ENCODE assay signal across 28 cellular contexts in genomic region chr10:31648966-31649365, GRCh38.
A peak's percentile ranks its signal among the peaks of the same experiment; 100 is the strongest.
DNase-seq lines count a peak whose midpoint lies in the region; ATAC-seq, FAIRE-seq and TF ChIP-seq lines count a peak whose summit lies in the region.
"Had no signal": no experiment of that assay in that cellular context is flagged by ENCODE, and none has a peak within 500 bp of the region (broad histone marks: within the 10 kb centered on the region; RNA-seq: fewer than 3 reads in every experiment).

No MANE protein-coding gene starts in this region.

- no peaks in the 10 kb centered on the region for H3K4me1 Mint-ChIP-seq in stimulated activated effector memory CD8-positive, alpha-beta T cell treated with anti-CD3 and anti-CD28 coated beads, Interleukin-12 subunit alpha, Interleukin-12 subunit beta, amount 100 ng/mL, for 72 hours
- H3K4me1 Mint-ChIP-seq: activated CD4-positive, alpha-beta memory T cell treated with anti-CD3 and anti-CD28 coated beads, Interleukin-2, amount 10 ng/mL, durations not matched to agents 7 days and 5 days; B cell; naive B cell had no signal

- POLR2A ChIA-PET in endothelial cell of umbilical vein (lab: Charles Lee) (interaction anchor here (0.6 kb wide), 1 partner anchor 67 kb away, joined by 3 read pairs; no protein-coding TSS in a partner anchor), HepG2 (lab: Yijun Ruan, JAX) (no interaction called here)

- TF ChIP-seq CTCF in endothelial cell of umbilical vein (IDR thresholded peaks at IDR 0.05; ENCODE audit: extremely low read depth in 1 of 2, insufficient read depth in 1 of 2, low read depth in 1 of 2, low read length in 2 of 2): no peak
- TF ChIP-seq CTCF in psoas muscle (IDR thresholded peaks at IDR 0.05): no peak
- no peak for TF ChIP-seq CTCF in HepG2 (CRISPR knock-in tag; IDR thresholded peaks at IDR 0.05)

- peak in 1 of 3 donors; percentile 44 for DNase-seq in right cardiac atrium
- no peak for DNase-seq in left cardiac atrium
- DNase-seq in endothelial cell of umbilical vein (ENCODE audit: low read depth, low spot score): peak; percentile 48
- no peak for DNase-seq in psoas muscle
- DNase-seq in HepG2 (ENCODE audit: low spot score): no peak
- no peak for DNase-seq in NCI-H82 treated with DMSO at 0.1 percent for 48 hours (lab: John Stamatoyannopoulos, UW; ENCODE audit: unreplicated experiment)
- no peak for DNase-seq in stimulated activated effector memory CD8-positive, alpha-beta T cell treated with anti-CD3 and anti-CD28 coated beads, Interleukin-12 subunit alpha, Interleukin-12 subunit beta, amount 100 ng/mL, for 72 hours (ENCODE audit: low spot score in 2 of 2)
- no peak for DNase-seq in NCI-H524 (lab: John Stamatoyannopoulos, UW)
- DNase-seq: activated CD4-positive, alpha-beta memory T cell treated with anti-CD3 and anti-CD28 coated beads, Interleukin-2, amount 10 ng/mL, durations not matched to agents 7 days and 5 days; activated CD4-positive, CD25-positive, alpha-beta regulatory T cell treated with anti-CD3 and anti-CD28 coated beads, Interleukin-2, amount 50 U/mL, for 72 hours; activated CD8-positive, alpha-beta memory T cell treated with anti-CD3 and anti-CD28 coated beads, Interleukin-2, amount 50 U/mL, for 4 hours; activated naive CD4-positive, alpha-beta T cell treated with anti-CD3 and anti-CD28 coated beads for 36 hours; adrenal gland; brain microvascular endothelial cell; CD8-positive, alpha-beta T cell; KBM-7; naive B cell; NCI-H1105; NCI-H2029; NCI-H526; PC-9; stimulated activated naive CD4-positive, alpha-beta T cell had no signal

- H3K27ac ChIP-seq in right cardiac atrium (ENCODE audit: low read length): peak overlapping the region; percentile 28
- no peak overlapping the region for H3K27ac ChIP-seq in endothelial cell of umbilical vein (ENCODE audit: insufficient read depth, low read depth, low read length)
- peak overlapping the region; percentile 71 for H3K27ac ChIP-seq in psoas muscle
- H3K27ac ChIP-seq in HepG2 (ENCODE audit: extremely low read length, insufficient read depth, low read length): no peak overlapping the region
- H3K27ac ChIP-seq: PC-9 had no signal

- no peaks in the 10 kb centered on the region for H3K9me3 Mint-ChIP-seq in stimulated activated effector memory CD8-positive, alpha-beta T cell treated with anti-CD3 and anti-CD28 coated beads, Interleukin-12 subunit alpha, Interleukin-12 subunit beta, amount 100 ng/mL, for 72 hours
- H3K9me3 Mint-ChIP-seq: activated CD4-positive, alpha-beta memory T cell treated with anti-CD3 and anti-CD28 coated beads, Interleukin-2, amount 10 ng/mL, durations not matched to agents 7 days and 5 days; activated naive CD4-positive, alpha-beta T cell treated with anti-CD3 and anti-CD28 coated beads for 36 hours; CD8-positive, alpha-beta T cell had no signal

- intact Hi-C loops in right cardiac atrium (cut with DNase I) (no loop called here), left cardiac atrium (cut with DNase I) (no loop called here), endothelial cell of umbilical vein (cut with micrococcal nuclease) (loop anchor here (1.0 kb wide), 1 partner anchor 111 kb away; no protein-coding TSS in a partner anchor), psoas muscle (cut with DNase I) (loop anchor here in 1 of 2 donors (2.0 kb wide), 1 partner anchor 44 kb away; no protein-coding TSS in a partner anchor), HepG2 (cut with micrococcal nuclease; ENCODE audit: unreplicated experiment) (no loop called here)

- H3K27me3 ChIP-seq in right cardiac atrium (ENCODE audit: control insufficient read depth, insufficient read depth) (no peaks in the 10 kb centered on the region), endothelial cell of umbilical vein (ENCODE audit: control insufficient read depth in 2 of 2, insufficient read depth in 2 of 2, low read length in 2 of 2) (no peaks in the 10 kb centered on the region), psoas muscle (ENCODE audit: insufficient read depth in 3 of 3, low read length in 2 of 3) (no peaks in the 10 kb centered on the region), HepG2 (ENCODE audit: control insufficient read depth in 1 of 2, insufficient read depth in 2 of 2, low read length in 2 of 2) (peaks cover 0 to 5% of the 10 kb centered on the region in 2 experiments; a peak in 2 of 5 replicates)
- H3K27me3 ChIP-seq: adrenal gland, brain microvascular endothelial cell, left lung, suprapubic skin had no signal

- H4K20me1 ChIP-seq in endothelial cell of umbilical vein (replicated peaks; ENCODE audit: control insufficient read depth, extremely low read depth, insufficient read depth, low read length) (no peaks in the 10 kb centered on the region), HepG2 (ENCODE audit: insufficient read depth, low read length) (no peaks in the 10 kb centered on the region)

- no peak overlapping the region for H3K4me2 ChIP-seq in endothelial cell of umbilical vein (ENCODE audit: insufficient read depth, low read length)
- H3K4me2 ChIP-seq in HepG2 (ENCODE audit: low read depth, low read length): no peak overlapping the region
- H3K4me2 ChIP-seq: PC-9 had no signal

- no peak overlapping the region for H3K4me3 ChIP-seq in right cardiac atrium (ENCODE audit: low read length)
- H3K4me3 ChIP-seq in endothelial cell of umbilical vein (replicated peaks in 1 of 3; ENCODE audit: insufficient read depth in 1 of 3, low read depth in 1 of 3, low read length in 3 of 3): no peak overlapping the region
- no peak overlapping the region for H3K4me3 ChIP-seq in psoas muscle
- no peak overlapping the region for H3K4me3 ChIP-seq in HepG2 (replicated peaks in 1 of 3; ENCODE audit: insufficient read depth in 1 of 3, low read depth in 2 of 3, low read length in 3 of 3)
- H3K4me3 ChIP-seq: left lung, PC-9 had no signal

- H3K4me3 Mint-ChIP-seq in stimulated activated effector memory CD8-positive, alpha-beta T cell treated with anti-CD3 and anti-CD28 coated beads, Interleukin-12 subunit alpha, Interleukin-12 subunit beta, amount 100 ng/mL, for 72 hours: no peak overlapping the region
- H3K4me3 Mint-ChIP-seq: activated CD4-positive, alpha-beta memory T cell treated with anti-CD3 and anti-CD28 coated beads, Interleukin-2, amount 10 ng/mL, durations not matched to agents 7 days and 5 days; activated naive CD4-positive, alpha-beta T cell treated with anti-CD3 and anti-CD28 coated beads for 36 hours; B cell; CD8-positive, alpha-beta T cell; naive B cell had no signal

- in situ Hi-C loops in HepG2 (cut with HindIII; ENCODE audit: extremely low pct_ligation_motif_present, low pct_unique_long_range_greater_than_20kb): no loop called here

- H3K9ac ChIP-seq in endothelial cell of umbilical vein (replicated peaks; ENCODE audit: extremely low read depth, insufficient read depth, low read length) (no peak overlapping the region), HepG2 (ENCODE audit: insufficient read depth, low read depth, low read length) (no peak overlapping the region)

- H3K9me1 ChIP-seq in endothelial cell of umbilical vein (replicated peaks; ENCODE audit: control insufficient read depth, extremely low read depth, insufficient read depth, low read length): no peaks in the 10 kb centered on the region

- ATAC-seq in right cardiac atrium (peak; percentile 42 to 81), left cardiac atrium (no peak), psoas muscle (no peak), HepG2 (no peak)
- ATAC-seq in stimulated activated effector memory CD8-positive, alpha-beta T cell treated with anti-CD3 and anti-CD28 coated beads, Interleukin-12 subunit alpha, Interleukin-12 subunit beta, amount 100 ng/mL, for 72 hours: no peak
- ATAC-seq: CD8-positive, alpha-beta T cell had no signal

- CTCF ChIA-PET in endothelial cell of umbilical vein (lab: Charles Lee) (interaction anchor here (0.9 to 1.0 kb wide), 2 partner anchors 12 to 121 kb away, joined by 3 to 5 read pairs; no protein-coding TSS in a partner anchor), HepG2 (lab: Yijun Ruan, JAX; ENCODE audit: low intra/inter-chr PET ratio, low total read pairs) (no interaction called here)

- H2AFZ ChIP-seq in endothelial cell of umbilical vein (ENCODE audit: low read depth, low read length) (peak overlapping the region; percentile 31), HepG2 (ENCODE audit: low read length) (no peak overlapping the region)
- H2AFZ ChIP-seq: PC-9 had no signal

- no peak for TF ChIP-seq EP300 in HepG2 (IDR thresholded peaks at IDR 0.05; ENCODE audit: low read depth in 2 of 2, low read length in 2 of 2)
- no peak for TF ChIP-seq EP300 in HepG2 (CRISPR knock-in tag; IDR thresholded peaks at IDR 0.05; ENCODE audit: borderline replicate concordance)

- H3K79me2 ChIP-seq in endothelial cell of umbilical vein (ENCODE audit: control insufficient read depth, insufficient read depth, low read length) (no peaks in the 10 kb centered on the region), HepG2 (ENCODE audit: insufficient read depth, low read length) (no peaks in the 10 kb centered on the region)

- TF ChIP-seq POLR2A in endothelial cell of umbilical vein (IDR thresholded peaks at IDR 0.05; ENCODE audit: low read depth, low read length) (no peak), HepG2 (IDR thresholded peaks at IDR 0.05; ENCODE audit: insufficient read depth in 1 of 2, low read depth in 2 of 2, low read length in 2 of 2) (no peak)

- dilution Hi-C loops in endothelial cell of umbilical vein (cut with MboI; ENCODE audit: extremely low pct_ligation_motif_present, low sequenced_read_pairs): no loop called here

- no peaks in the 10 kb centered on the region for H3K9me3 ChIP-seq in right cardiac atrium (ENCODE audit: control insufficient read depth, low read length)
- no peaks in the 10 kb centered on the region for H3K9me3 ChIP-seq in endothelial cell of umbilical vein (replicated peaks; ENCODE audit: control insufficient read depth, insufficient read depth, low read length)
- no peaks in the 10 kb centered on the region for H3K9me3 ChIP-seq in psoas muscle
- no peaks in the 10 kb centered on the region for H3K9me3 ChIP-seq in HepG2 (ENCODE audit: low read length)
- H3K9me3 ChIP-seq: adrenal gland, left lung, suprapubic skin had no signal

- H3K27ac Mint-ChIP-seq in stimulated activated effector memory CD8-positive, alpha-beta T cell treated with anti-CD3 and anti-CD28 coated beads, Interleukin-12 subunit alpha, Interleukin-12 subunit beta, amount 100 ng/mL, for 72 hours: no peak overlapping the region
- H3K27ac Mint-ChIP-seq: activated CD4-positive, alpha-beta memory T cell treated with anti-CD3 and anti-CD28 coated beads, Interleukin-2, amount 10 ng/mL, durations not matched to agents 7 days and 5 days; activated naive CD4-positive, alpha-beta T cell treated with anti-CD3 and anti-CD28 coated beads for 36 hours; B cell; CD8-positive, alpha-beta T cell; naive B cell; progenitor cell of endocrine pancreas had no signal

- BruUV-seq in endothelial cell of umbilical vein (replicated peaks; lab: Mats Ljungman, UMichigan): no TSS peak
- BruUV-seq in HepG2 (replicated peaks; lab: Mats Ljungman, UMichigan): no TSS peak

- FAIRE-seq in endothelial cell of umbilical vein (lab: Jason Lieb, UNC) (peak; percentile 49), HepG2 (lab: Jason Lieb, UNC) (no peak)
- FAIRE-seq: H54, HTR-8/SVneo had no signal

- H3K4me1 ChIP-seq in right cardiac atrium (ENCODE audit: control insufficient read depth, insufficient read depth, low read length) (peaks cover 2% of the 10 kb centered on the region), endothelial cell of umbilical vein (ENCODE audit: control insufficient read depth, extremely low read depth, insufficient read depth, low read length) (peaks cover 17% of the 10 kb centered on the region), psoas muscle (no peaks in the 10 kb centered on the region), HepG2 (ENCODE audit: insufficient read depth, low read length) (0 out of 2 replicates have a peak, but pooled peaks cover 5% of the 10 kb centered on the region)
- H3K4me1 ChIP-seq: left lung had no signal

- no peak for TF ChIP-seq RAD21 in HepG2 (CRISPR knock-in tag; IDR thresholded peaks at IDR 0.05)

- 52% methylated on average over 8 of the region's 8 CpGs for WGBS in right cardiac atrium
- WGBS in psoas muscle, 3 donors: 61 to 71% (median 69%) methylated on average over 8 of the region's 8 CpGs
- WGBS in HepG2 (ENCODE audit: low lambda C conversion rate): 17% methylated on average over 8 of the region's 8 CpGs

- H3K36me3 ChIP-seq in endothelial cell of umbilical vein (ENCODE audit: control insufficient read depth in 2 of 2, extremely low read depth in 1 of 2, insufficient read depth in 2 of 2, low read length in 2 of 2): no peaks in the 10 kb centered on the region
- no peaks in the 10 kb centered on the region for H3K36me3 ChIP-seq in psoas muscle (ENCODE audit: insufficient read depth in 1 of 2, low read depth in 1 of 2)
- no peaks in the 10 kb centered on the region for H3K36me3 ChIP-seq in HepG2 (replicated peaks in 1 of 2; ENCODE audit: control insufficient read depth in 1 of 2, insufficient read depth in 2 of 2, low read length in 2 of 2)
- H3K36me3 ChIP-seq: adrenal gland, brain microvascular endothelial cell, left lung, suprapubic skin had no signal

- H3K36me3 Mint-ChIP-seq in stimulated activated effector memory CD8-positive, alpha-beta T cell treated with anti-CD3 and anti-CD28 coated beads, Interleukin-12 subunit alpha, Interleukin-12 subunit beta, amount 100 ng/mL, for 72 hours: no peaks in the 10 kb centered on the region
- H3K36me3 Mint-ChIP-seq: CD8-positive, alpha-beta T cell; naive B cell had no signal

Comparison
In these comparisons a context has a peak if more than half of its experiments do, and no peak if none do; other contexts are left out.
1. ATAC-seq: peak in right cardiac atrium (2 of 2); none in left cardiac atrium (0 of 2), psoas muscle (0 of 4), HepG2 (single experiment) and stimulated activated effector memory CD8-positive, alpha-beta T cell treated with anti-CD3 and anti-CD28 coated beads, Interleukin-12 subunit alpha, Interleukin-12 subunit beta, amount 100 ng/mL, for 72 hours (single experiment).
2. H3K27ac ChIP-seq: peak in right cardiac atrium (single experiment) and psoas muscle (single experiment); none in endothelial cell of umbilical vein (single experiment) and HepG2 (single experiment).